Comparison of ENCODE assay signal across 13 cellular contexts in the genomic region with DNA sequence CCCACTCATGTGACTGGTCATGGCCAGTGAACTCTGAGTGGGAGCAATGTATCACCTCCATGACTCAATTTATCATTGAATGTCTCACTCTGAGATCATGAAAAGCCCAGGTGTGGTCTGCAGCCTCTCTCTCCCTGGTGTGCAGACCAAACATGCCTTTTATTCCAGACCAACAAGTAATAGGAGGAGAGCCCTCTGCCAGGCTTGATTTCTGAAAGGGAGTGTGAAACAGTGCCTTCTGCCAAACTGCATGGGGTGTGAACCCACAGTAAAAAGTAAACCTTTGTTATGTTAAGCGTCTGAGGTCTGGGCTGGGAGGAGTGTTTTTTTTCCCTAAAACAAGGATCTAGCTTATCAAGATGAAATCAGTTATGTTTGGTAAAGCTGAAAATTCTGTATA.
"Had no signal": no experiment of that assay in that cellular context is flagged by ENCODE, and none has a peak within 500 bp of the region (broad histone marks: within the 10 kb centered on the region; RNA-seq: fewer than 3 reads in every experiment).

No MANE protein-coding gene starts in this region.

- H3K9me3 ChIP-seq: left ventricle myocardium inferior, thyroid gland had no signal

- H3K4me3 ChIP-seq: left ventricle myocardium inferior, thyroid gland had no signal

- H3K27me3 ChIP-seq: foreskin keratinocyte, thyroid gland had no signal

- H3K36me3 ChIP-seq: left ventricle myocardium inferior, thyroid gland had no signal

- H3K4me1 ChIP-seq: foreskin keratinocyte, left ventricle myocardium inferior, thyroid gland had no signal

- ATAC-seq: activated T-cell treated with anti-CD3 and anti-CD28 coated beads, Interleukin-2, amount 50 U/mL, for 72 hours; foreskin keratinocyte had no signal

- DNase-seq: activated CD4-positive, alpha-beta T cell treated with anti-CD3 and anti-CD28 coated beads, Interleukin-2, amount 50 U/mL, for 1 hour; activated CD4-positive, CD25-positive, alpha-beta regulatory T cell treated with anti-CD3 and anti-CD28 coated beads, Interleukin-2, amount 50 U/mL, for 72 hours; activated effector memory CD4-positive, alpha-beta T cell treated with anti-CD3 and anti-CD28 coated beads, Interleukin-2, amount 50 U/mL, for 16 hours; activated naive CD4-positive, alpha-beta T cell treated with anti-CD3 and anti-CD28 coated beads, Interleukin-2, amount 50 U/mL, for 16 hours; activated T-cell treated with anti-CD3 and anti-CD28 coated beads, Interleukin-2, amount 50 U/mL, for 72 hours; effector memory CD4-positive, alpha-beta T cell; hippocampal formation; kidney; left ventricle myocardium inferior; mammary epithelial cell; stimulated activated naive CD4-positive, alpha-beta T cell treated with Interleukin-2 at 50 U/mL for 16 hours; thyroid gland had no signal
